Comparison of ENCODE assay signal across 1 cellular context in the genomic region with DNA sequence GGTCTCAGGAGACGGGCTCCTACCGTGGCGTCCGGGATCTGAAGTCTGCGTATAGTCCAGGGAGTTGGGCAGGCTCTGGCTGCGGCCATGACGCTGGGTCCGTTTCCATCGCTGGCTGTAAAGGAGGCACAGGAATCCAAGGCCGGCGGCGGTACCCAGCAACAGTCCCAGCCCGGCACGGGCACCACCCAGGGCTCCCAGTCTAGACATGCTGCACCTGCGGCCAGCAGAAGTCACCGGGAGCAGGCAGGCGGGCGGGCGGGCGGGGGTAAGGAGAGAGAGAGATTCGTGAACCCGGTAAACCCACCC.
TF ChIP-seq lines count a peak whose summit lies in the region.

No MANE protein-coding gene starts in this region.

TF ChIP-seq in HepG2, 621 proteins besides CTCF, POLR2A, EP300 and RAD21 (continues in another document):
- TF ChIP-seq KLF16 (CRISPR knock-in tag; IDR thresholded peaks at IDR 0.05) (no peak), ZNF543 (CRISPR knock-in tag; IDR thresholded peaks at IDR 0.05) (no peak), ISX (CRISPR knock-in tag; conservative IDR thresholded peaks at IDR 0.05) (0 out of 2 replicates have a peak, but pooled peaks have one; percentile 5), AGO2 (optimal IDR thresholded peaks at IDR 0.05; ENCODE audit: low read depth, low read length) (peak; percentile 71), MED1 (CRISPR knock-in tag; IDR thresholded peaks at IDR 0.05) (no peak), RARA (CRISPR knock-in tag; IDR thresholded peaks at IDR 0.05) (no peak), ZNF260 (CRISPR knock-in tag; IDR thresholded peaks at IDR 0.05; ENCODE audit: borderline replicate concordance, low read depth) (no peak), NBN (conservative IDR thresholded peaks at IDR 0.05) (no peak), YY1 (IDR thresholded peaks at IDR 0.05; ENCODE audit: insufficient read depth, insufficient replicate concordance, low read depth, low read length) (peak; percentile 50), SALL2 (CRISPR knock-in tag; IDR thresholded peaks at IDR 0.05) (peak; percentile 52; the same call in 1 of the 2 replicates), POLR2AphosphoS5 (IDR thresholded peaks at IDR 0.05; ENCODE audit: low read depth, low read length) (no peak), CCDC6 (CRISPR knock-in tag; IDR thresholded peaks at IDR 0.05) (no peak), ZNF274 (CRISPR knock-in tag; IDR thresholded peaks at IDR 0.05) (0 out of 2 replicates have a peak, but pooled peaks have one; percentile 13), GZF1 (CRISPR knock-in tag; IDR thresholded peaks at IDR 0.05) (no peak), ZNF761 (CRISPR knock-in tag; conservative IDR thresholded peaks at IDR 0.05) (no peak), ZFAT (CRISPR knock-in tag; conservative IDR thresholded peaks at IDR 0.05) (no peak), HNRNPLL (IDR thresholded peaks at IDR 0.05; ENCODE audit: low read depth, low read length, poor library complexity, severe bottlenecking) (peak; percentile 56), MEF2D (CRISPR knock-in tag; IDR thresholded peaks at IDR 0.05) (0 out of 2 replicates have a peak, but pooled peaks have one; percentile 3), ZNF777 (CRISPR knock-in tag; IDR thresholded peaks at IDR 0.05) (peak; percentile 20), EZH2 (conservative IDR thresholded peaks at IDR 0.05; ENCODE audit: low read depth, low read length) (no peak), RBAK (CRISPR knock-in tag; IDR thresholded peaks at IDR 0.05) (no peak), ZNF615 (CRISPR knock-in tag; IDR thresholded peaks at IDR 0.05; ENCODE audit: borderline replicate concordance) (0 out of 2 replicates have a peak, but pooled peaks have one; percentile 43), ZMYM3 (CRISPR knock-in tag; IDR thresholded peaks at IDR 0.05) (peak; percentile 7; the same call in 1 of the 2 replicates), NFKB2 (CRISPR knock-in tag; IDR thresholded peaks at IDR 0.05; ENCODE audit: borderline replicate concordance) (0 out of 2 replicates have a peak, but pooled peaks have one; percentile 7), ZNF879 (CRISPR knock-in tag; IDR thresholded peaks at IDR 0.05) (no peak), DR1 (CRISPR knock-in tag; IDR thresholded peaks at IDR 0.05) (0 out of 2 replicates have a peak, but pooled peaks have one; percentile 11), MAZ (IDR thresholded peaks at IDR 0.05; ENCODE audit: borderline replicate concordance, low read depth, low read length) (no peak), MAZ (CRISPR knock-in tag; IDR thresholded peaks at IDR 0.05; ENCODE audit: low read depth) (peak; percentile 53; the same call in 1 of the 2 replicates), CHCHD3 (CRISPR knock-in tag; IDR thresholded peaks at IDR 0.05) (no peak), ZNF180 (CRISPR knock-in tag; IDR thresholded peaks at IDR 0.05; ENCODE audit: borderline replicate concordance, low read depth) (no peak), ZNF326 (CRISPR knock-in tag; IDR thresholded peaks at IDR 0.05; ENCODE audit: borderline replicate concordance) (no peak), ZNF354B (CRISPR knock-in tag; IDR thresholded peaks at IDR 0.05) (no peak), MEIS2 (CRISPR knock-in tag; IDR thresholded peaks at IDR 0.05) (no peak), MXD4 (CRISPR knock-in tag; IDR thresholded peaks at IDR 0.05) (no peak), GFI1 (CRISPR knock-in tag; IDR thresholded peaks at IDR 0.05; ENCODE audit: borderline replicate concordance) (0 out of 2 replicates have a peak, but pooled peaks have one; percentile 10), MAFG (CRISPR knock-in tag; IDR thresholded peaks at IDR 0.05) (peak; percentile 17; the same call in 1 of the 2 replicates), ZNF552 (CRISPR knock-in tag; IDR thresholded peaks at IDR 0.05; ENCODE audit: borderline replicate concordance) (no peak), SRSF1 (optimal IDR thresholded peaks at IDR 0.05; ENCODE audit: low read depth, low read length) (no peak), ZSCAN22 (CRISPR knock-in tag; IDR thresholded peaks at IDR 0.05) (no peak), KAT7 (CRISPR knock-in tag; IDR thresholded peaks at IDR 0.05; ENCODE audit: borderline replicate concordance) (0 out of 2 replicates have a peak, but pooled peaks have one; percentile 13), KMT2B (CRISPR knock-in tag; IDR thresholded peaks at IDR 0.05) (no peak), GATAD1 (CRISPR knock-in tag; IDR thresholded peaks at IDR 0.05) (no peak)
- TF ChIP-seq, protein P1, sequence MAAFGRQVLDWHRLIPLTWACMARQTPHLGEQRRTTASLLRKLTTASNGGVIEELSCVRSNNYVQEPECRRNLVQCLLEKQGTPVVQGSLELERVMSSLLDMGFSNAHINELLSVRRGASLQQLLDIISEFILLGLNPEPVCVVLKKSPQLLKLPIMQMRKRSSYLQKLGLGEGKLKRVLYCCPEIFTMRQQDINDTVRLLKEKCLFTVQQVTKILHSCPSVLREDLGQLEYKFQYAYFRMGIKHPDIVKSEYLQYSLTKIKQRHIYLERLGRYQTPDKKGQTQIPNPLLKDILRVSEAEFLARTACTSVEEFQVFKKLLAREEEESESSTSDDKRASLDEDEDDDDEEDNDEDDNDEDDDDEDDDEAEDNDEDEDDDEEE (CRISPR knock-in tag; IDR thresholded peaks at IDR 0.05), result no peak
- TF ChIP-seq, protein P2, sequence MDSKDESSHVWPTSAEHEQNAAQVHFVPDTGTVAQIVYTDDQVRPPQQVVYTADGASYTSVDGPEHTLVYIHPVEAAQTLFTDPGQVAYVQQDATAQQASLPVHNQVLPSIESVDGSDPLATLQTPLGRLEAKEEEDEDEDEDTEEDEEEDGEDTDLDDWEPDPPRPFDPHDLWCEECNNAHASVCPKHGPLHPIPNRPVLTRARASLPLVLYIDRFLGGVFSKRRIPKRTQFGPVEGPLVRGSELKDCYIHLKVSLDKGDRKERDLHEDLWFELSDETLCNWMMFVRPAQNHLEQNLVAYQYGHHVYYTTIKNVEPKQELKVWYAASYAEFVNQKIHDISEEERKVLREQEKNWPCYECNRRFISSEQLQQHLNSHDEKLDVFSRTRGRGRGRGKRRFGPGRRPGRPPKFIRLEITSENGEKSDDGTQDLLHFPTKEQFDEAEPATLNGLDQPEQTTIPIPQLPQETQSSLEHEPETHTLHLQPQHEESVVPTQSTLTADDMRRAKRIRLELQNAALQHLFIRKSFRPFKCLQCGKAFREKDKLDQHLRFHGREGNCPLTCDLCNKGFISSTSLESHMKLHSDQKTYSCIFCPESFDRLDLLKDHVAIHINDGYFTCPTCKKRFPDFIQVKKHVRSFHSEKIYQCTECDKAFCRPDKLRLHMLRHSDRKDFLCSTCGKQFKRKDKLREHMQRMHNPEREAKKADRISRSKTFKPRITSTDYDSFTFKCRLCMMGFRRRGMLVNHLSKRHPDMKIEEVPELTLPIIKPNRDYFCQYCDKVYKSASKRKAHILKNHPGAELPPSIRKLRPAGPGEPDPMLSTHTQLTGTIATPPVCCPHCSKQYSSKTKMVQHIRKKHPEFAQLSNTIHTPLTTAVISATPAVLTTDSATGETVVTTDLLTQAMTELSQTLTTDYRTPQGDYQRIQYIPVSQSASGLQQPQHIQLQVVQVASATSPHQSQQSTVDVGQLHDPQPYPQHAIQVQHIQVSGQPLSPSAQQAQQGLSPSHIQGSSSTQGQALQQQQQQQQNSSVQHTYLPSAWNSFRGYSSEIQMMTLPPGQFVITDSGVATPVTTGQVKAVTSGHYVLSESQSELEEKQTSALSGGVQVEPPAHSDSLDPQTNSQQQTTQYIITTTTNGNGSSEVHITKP (CRISPR knock-in tag; IDR thresholded peaks at IDR 0.05; ENCODE audit: low read depth), result no peak
- TF ChIP-seq, protein P3, sequence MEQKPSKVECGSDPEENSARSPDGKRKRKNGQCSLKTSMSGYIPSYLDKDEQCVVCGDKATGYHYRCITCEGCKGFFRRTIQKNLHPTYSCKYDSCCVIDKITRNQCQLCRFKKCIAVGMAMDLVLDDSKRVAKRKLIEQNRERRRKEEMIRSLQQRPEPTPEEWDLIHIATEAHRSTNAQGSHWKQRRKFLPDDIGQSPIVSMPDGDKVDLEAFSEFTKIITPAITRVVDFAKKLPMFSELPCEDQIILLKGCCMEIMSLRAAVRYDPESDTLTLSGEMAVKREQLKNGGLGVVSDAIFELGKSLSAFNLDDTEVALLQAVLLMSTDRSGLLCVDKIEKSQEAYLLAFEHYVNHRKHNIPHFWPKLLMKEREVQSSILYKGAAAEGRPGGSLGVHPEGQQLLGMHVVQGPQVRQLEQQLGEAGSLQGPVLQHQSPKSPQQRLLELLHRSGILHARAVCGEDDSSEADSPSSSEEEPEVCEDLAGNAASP (CRISPR knock-in tag; IDR thresholded peaks at IDR 0.05; ENCODE audit: borderline replicate concordance), result no peak
- TF ChIP-seq, protein P4, sequence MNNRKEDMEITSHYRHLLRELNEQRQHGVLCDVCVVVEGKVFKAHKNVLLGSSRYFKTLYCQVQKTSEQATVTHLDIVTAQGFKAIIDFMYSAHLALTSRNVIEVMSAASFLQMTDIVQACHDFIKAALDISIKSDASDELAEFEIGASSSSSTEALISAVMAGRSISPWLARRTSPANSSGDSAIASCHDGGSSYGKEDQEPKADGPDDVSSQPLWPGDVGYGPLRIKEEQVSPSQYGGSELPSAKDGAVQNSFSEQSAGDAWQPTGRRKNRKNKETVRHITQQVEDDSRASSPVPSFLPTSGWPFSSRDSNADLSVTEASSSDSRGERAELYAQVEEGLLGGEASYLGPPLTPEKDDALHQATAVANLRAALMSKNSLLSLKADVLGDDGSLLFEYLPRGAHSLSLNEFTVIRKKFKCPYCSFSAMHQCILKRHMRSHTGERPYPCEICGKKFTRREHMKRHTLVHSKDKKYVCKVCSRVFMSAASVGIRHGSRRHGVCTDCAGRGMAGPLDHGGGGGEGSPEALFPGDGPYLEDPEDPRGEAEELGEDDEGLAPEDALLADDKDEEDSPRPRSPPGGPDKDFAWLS (CRISPR knock-in tag; IDR thresholded peaks at IDR 0.05; ENCODE audit: borderline replicate concordance), result no peak
- TF ChIP-seq, protein P5, sequence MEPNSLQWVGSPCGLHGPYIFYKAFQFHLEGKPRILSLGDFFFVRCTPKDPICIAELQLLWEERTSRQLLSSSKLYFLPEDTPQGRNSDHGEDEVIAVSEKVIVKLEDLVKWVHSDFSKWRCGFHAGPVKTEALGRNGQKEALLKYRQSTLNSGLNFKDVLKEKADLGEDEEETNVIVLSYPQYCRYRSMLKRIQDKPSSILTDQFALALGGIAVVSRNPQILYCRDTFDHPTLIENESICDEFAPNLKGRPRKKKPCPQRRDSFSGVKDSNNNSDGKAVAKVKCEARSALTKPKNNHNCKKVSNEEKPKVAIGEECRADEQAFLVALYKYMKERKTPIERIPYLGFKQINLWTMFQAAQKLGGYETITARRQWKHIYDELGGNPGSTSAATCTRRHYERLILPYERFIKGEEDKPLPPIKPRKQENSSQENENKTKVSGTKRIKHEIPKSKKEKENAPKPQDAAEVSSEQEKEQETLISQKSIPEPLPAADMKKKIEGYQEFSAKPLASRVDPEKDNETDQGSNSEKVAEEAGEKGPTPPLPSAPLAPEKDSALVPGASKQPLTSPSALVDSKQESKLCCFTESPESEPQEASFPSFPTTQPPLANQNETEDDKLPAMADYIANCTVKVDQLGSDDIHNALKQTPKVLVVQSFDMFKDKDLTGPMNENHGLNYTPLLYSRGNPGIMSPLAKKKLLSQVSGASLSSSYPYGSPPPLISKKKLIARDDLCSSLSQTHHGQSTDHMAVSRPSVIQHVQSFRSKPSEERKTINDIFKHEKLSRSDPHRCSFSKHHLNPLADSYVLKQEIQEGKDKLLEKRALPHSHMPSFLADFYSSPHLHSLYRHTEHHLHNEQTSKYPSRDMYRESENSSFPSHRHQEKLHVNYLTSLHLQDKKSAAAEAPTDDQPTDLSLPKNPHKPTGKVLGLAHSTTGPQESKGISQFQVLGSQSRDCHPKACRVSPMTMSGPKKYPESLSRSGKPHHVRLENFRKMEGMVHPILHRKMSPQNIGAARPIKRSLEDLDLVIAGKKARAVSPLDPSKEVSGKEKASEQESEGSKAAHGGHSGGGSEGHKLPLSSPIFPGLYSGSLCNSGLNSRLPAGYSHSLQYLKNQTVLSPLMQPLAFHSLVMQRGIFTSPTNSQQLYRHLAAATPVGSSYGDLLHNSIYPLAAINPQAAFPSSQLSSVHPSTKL (CRISPR knock-in tag; IDR thresholded peaks at IDR 0.05), result no peak
- TF ChIP-seq, protein P6, sequence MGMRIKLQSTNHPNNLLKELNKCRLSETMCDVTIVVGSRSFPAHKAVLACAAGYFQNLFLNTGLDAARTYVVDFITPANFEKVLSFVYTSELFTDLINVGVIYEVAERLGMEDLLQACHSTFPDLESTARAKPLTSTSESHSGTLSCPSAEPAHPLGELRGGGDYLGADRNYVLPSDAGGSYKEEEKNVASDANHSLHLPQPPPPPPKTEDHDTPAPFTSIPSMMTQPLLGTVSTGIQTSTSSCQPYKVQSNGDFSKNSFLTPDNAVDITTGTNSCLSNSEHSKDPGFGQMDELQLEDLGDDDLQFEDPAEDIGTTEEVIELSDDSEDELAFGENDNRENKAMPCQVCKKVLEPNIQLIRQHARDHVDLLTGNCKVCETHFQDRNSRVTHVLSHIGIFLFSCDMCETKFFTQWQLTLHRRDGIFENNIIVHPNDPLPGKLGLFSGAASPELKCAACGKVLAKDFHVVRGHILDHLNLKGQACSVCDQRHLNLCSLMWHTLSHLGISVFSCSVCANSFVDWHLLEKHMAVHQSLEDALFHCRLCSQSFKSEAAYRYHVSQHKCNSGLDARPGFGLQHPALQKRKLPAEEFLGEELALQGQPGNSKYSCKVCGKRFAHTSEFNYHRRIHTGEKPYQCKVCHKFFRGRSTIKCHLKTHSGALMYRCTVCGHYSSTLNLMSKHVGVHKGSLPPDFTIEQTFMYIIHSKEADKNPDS (CRISPR knock-in tag; IDR thresholded peaks at IDR 0.05), result no peak
- TF ChIP-seq, protein P7, sequence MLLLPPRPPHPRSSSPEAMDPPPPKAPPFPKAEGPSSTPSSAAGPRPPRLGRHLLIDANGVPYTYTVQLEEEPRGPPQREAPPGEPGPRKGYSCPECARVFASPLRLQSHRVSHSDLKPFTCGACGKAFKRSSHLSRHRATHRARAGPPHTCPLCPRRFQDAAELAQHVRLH (CRISPR knock-in tag; IDR thresholded peaks at IDR 0.05; ENCODE audit: borderline replicate concordance, low read depth), result no peak
- TF ChIP-seq, protein P8, sequence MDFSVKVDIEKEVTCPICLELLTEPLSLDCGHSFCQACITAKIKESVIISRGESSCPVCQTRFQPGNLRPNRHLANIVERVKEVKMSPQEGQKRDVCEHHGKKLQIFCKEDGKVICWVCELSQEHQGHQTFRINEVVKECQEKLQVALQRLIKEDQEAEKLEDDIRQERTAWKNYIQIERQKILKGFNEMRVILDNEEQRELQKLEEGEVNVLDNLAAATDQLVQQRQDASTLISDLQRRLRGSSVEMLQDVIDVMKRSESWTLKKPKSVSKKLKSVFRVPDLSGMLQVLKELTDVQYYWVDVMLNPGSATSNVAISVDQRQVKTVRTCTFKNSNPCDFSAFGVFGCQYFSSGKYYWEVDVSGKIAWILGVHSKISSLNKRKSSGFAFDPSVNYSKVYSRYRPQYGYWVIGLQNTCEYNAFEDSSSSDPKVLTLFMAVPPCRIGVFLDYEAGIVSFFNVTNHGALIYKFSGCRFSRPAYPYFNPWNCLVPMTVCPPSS (IDR thresholded peaks at IDR 0.05), result no peak
- TF ChIP-seq, protein P9, sequence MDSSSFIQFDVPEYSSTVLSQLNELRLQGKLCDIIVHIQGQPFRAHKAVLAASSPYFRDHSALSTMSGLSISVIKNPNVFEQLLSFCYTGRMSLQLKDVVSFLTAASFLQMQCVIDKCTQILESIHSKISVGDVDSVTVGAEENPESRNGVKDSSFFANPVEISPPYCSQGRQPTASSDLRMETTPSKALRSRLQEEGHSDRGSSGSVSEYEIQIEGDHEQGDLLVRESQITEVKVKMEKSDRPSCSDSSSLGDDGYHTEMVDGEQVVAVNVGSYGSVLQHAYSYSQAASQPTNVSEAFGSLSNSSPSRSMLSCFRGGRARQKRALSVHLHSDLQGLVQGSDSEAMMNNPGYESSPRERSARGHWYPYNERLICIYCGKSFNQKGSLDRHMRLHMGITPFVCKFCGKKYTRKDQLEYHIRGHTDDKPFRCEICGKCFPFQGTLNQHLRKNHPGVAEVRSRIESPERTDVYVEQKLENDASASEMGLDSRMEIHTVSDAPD (CRISPR knock-in tag; IDR thresholded peaks at IDR 0.05), result no peak
